Comparison of ENCODE assay signal across 8 cellular contexts in the genomic region with DNA sequence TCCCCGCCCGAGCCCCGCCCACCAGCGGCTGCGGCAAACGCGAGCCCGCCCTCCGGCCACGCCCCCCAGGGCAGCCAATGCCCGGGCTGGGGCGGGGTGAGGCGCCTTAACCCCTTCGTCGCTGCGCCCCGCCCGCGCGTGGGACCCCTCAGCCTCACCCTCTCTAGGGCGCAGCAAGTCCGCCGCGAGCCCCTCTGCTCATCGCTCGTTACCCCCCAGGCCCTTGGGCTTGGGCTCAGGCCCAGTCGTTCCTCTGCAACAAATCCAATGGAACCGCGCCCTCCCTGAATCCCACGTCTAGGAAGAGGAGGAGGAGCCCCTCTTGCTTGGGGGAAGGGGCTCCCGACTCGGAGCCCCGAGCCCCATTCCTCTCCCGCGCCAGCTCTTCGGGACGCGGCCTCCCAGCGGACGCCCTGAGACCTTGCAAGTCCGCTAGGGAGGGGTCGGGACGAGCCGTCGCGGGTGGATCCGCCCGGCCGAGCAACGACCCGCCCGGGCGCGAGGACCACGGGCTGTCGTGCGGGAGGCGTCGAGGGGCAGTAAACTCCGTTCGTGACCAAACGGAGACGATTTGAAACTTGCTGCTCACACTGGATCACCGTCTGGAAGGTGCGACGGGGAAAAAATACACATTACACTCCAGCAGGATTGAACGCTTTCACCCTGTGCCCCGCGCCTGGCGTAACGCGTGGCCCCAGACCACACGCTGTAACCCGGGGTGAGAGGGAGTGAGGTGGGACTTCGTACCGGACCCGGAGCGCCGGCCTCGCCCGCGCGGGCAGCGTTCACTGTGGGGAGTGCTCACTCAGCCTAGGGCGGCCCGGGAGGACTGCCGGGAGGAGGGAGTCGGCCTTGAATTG. TPM values are rescaled to one million over a fixed set of nuclear protein-coding genes. Genes with fewer than 3 reads are reported as not detected.
DNase-seq lines count a peak whose midpoint lies in the region; ATAC-seq and TF ChIP-seq lines count a peak whose summit lies in the region.

No MANE protein-coding gene starts in this region.

- H3K4me3 Mint-ChIP-seq in activated B cell treated with CpG ODN at 0.5 μM for 24 hours: peak overlapping the region; percentile 82

- H3K27ac ChIP-seq in spleen: peak overlapping the region in 5 of 8 donors; percentile 51 to 86 (median 67)

- CTCF ChIA-PET in activated B cell treated with CpG ODN at 0.5 μM for 24 hours (lab: Charles Lee): no interaction called here

- peaks cover 16% of the 10 kb centered on the region for H3K4me1 Mint-ChIP-seq in activated B cell treated with CpG ODN at 0.5 μM for 24 hours

- peak overlapping the region; percentile 90 to 94 for H3K4me3 ChIP-seq in cardiac fibroblast (replicated peaks in 1 of 2; ENCODE audit: low read depth in 2 of 2, low read length in 2 of 2)
- H3K4me3 ChIP-seq in spleen: peak overlapping the region; percentile 69 to 98 (median 82)

- no peaks in the 10 kb centered on the region for H3K9me3 Mint-ChIP-seq in activated B cell treated with CpG ODN at 0.5 μM for 24 hours

- intact Hi-C loops in activated B cell treated with CpG ODN at 0.5 μM for 24 hours (cut with micrococcal nuclease) (loop anchor here (1.0 to 10.0 kb wide), 4 partner anchors 15 to 301 kb away; partner anchors contain the start of genes DDRGK1, DNAAF9, FASTKD5 and PTPRA), spleen (cut with DNase I; ENCODE audit: low total_unique reads) (no loop called here)

- ATAC-seq in HG03025 (IDR thresholded peaks at IDR 0.05; ENCODE audit: low FRiP score, unreplicated experiment): peak; percentile 88
- ATAC-seq in activated B cell treated with CpG ODN at 0.5 μM for 24 hours (ENCODE audit: low read depth): peak; percentile 93

- peaks cover 2% of the 10 kb centered on the region for H3K36me3 Mint-ChIP-seq in activated B cell treated with CpG ODN at 0.5 μM for 24 hours (ENCODE audit: low read depth)

- TF ChIP-seq CTCF in activated B cell treated with CpG ODN at 0.5 μM for 24 hours (IDR thresholded peaks at IDR 0.05) (no peak), cardiac fibroblast (IDR thresholded peaks at IDR 0.05; ENCODE audit: low read depth, low read length) (peak; percentile 24), spleen (IDR thresholded peaks at IDR 0.05 in 8 of 11, conservative IDR thresholded peaks at IDR 0.05 in 3 of 11) (peak in 3 of 11 experiments; percentile 7 to 23 (median 18))

- no peak for TF ChIP-seq POLR2A in spleen (IDR thresholded peaks at IDR 0.05)

- no peak overlapping the region for H3K27ac Mint-ChIP-seq in activated B cell treated with CpG ODN at 0.5 μM for 24 hours

- H3K27me3 ChIP-seq in spleen (replicated peaks in 1 of 7): peaks cover 0 to 41% (median 23%) of the 10 kb centered on the region in 7 donors

- H3K36me3 ChIP-seq in spleen: no peaks in the 10 kb centered on the region

- POLR2A ChIA-PET in activated B cell treated with CpG ODN at 0.5 μM for 24 hours (lab: Charles Lee): no interaction called here

- H3K27me3 Mint-ChIP-seq in activated B cell treated with CpG ODN at 0.5 μM for 24 hours: peaks cover 30% of the 10 kb centered on the region

- H3K9me3 ChIP-seq in spleen: no peaks in the 10 kb centered on the region

- DNase-seq in NCI-H1436 (lab: John Stamatoyannopoulos, UW) (peak; percentile 82), NCI-H1436 treated with DMSO at 0.1 percent for 48 hours (lab: John Stamatoyannopoulos, UW) (no peak), NCI-H2171 (lab: John Stamatoyannopoulos, UW) (peak; percentile 96), activated B cell treated with CpG ODN at 0.5 μM for 24 hours (peak; percentile 93), cardiac fibroblast (ENCODE audit: low read depth in 2 of 2) (peak; percentile 68 to 80), inferior parietal cortex (ENCODE audit: extremely low spot score) (peak; percentile 79), spleen (peak; percentile 97)

- 0 to 3% (median 2%) methylated on average over 42 to 88 of the region's 88 CpGs for WGBS in spleen, 5 donors

- peaks cover 0 to 28% (median 16%) of the 10 kb centered on the region in 6 donors for H3K4me1 ChIP-seq in spleen

RNA-seq across cellular contexts. Expression of gene LZTS3, which starts 0.5 kb away (rescaled TPM):
- total RNA-seq in activated B cell treated with CpG ODN at 0.5 μM for 24 hours (0.64 and 0.84 TPM in 2 replicates), spleen (1 to 10 TPM; 1.4 to 5.5 (median 2.3) TPM)
- 1 to 10 TPM in 1 of 3 donors, under 1 TPM in 2; 0.64 to 1.6 (median 0.96) TPM for polyA plus RNA-seq in spleen

RNA-seq across cellular contexts. Expression of gene FASTKD5, which starts 14.1 kb away (rescaled TPM):
- total RNA-seq in activated B cell treated with CpG ODN at 0.5 μM for 24 hours (23.7 and 24.6 TPM in 2 replicates), spleen (10 to 100 TPM; 17.0 to 22.6 (median 18.5) TPM)
- 10 to 100 TPM in 1 of 3 donors, 1 to 10 TPM in 2; 8.4 to 11.1 (median 9.0) TPM for polyA plus RNA-seq in spleen

RNA-seq across cellular contexts. Expression of gene UBOX5, which starts 14.1 kb away (rescaled TPM):
- total RNA-seq in activated B cell treated with CpG ODN at 0.5 μM for 24 hours (8.9 and 9.6 TPM in 2 replicates), spleen (1 to 10 TPM; 5.9 to 8.1 (median 7.3) TPM)
- 1 to 10 TPM; 2.4 to 4.0 (median 2.9) TPM for polyA plus RNA-seq in spleen

RNA-seq across cellular contexts. Expression of gene DDRGK1, which starts 30.7 kb away (rescaled TPM):
- total RNA-seq in activated B cell treated with CpG ODN at 0.5 μM for 24 hours (37.1 and 46.1 TPM in 2 replicates), spleen (10 to 100 TPM; 38.2 to 53.7 (median 48.2) TPM)
- polyA plus RNA-seq in spleen: 10 to 100 TPM; 25.6 to 37.3 (median 28.1) TPM

RNA-seq across cellular contexts. Expression of gene ITPA, which starts 35.5 kb away (rescaled TPM):
- 82.1 and 84.8 TPM in 2 replicates for total RNA-seq in activated B cell treated with CpG ODN at 0.5 μM for 24 hours
- 10 to 100 TPM; 26.1 to 54.8 (median 38.1) TPM for total RNA-seq in spleen
- polyA plus RNA-seq in spleen: 100 to 1,000 TPM; 111 to 173 (median 165) TPM
